1 cellular context compared by ENCODE assay signal in genomic region chr15:41906608-41907007, GRCh38.
TF ChIP-seq lines count a peak whose summit lies in the region.

No MANE protein-coding gene starts in this region.

TF ChIP-seq in H1, 55 proteins besides CTCF, POLR2A, EP300 and RAD21:
- TF ChIP-seq HDAC6 (IDR thresholded peaks at IDR 0.05; ENCODE audit: low read depth, low read length): no peak
- TF ChIP-seq POLR2AphosphoS5 (IDR thresholded peaks at IDR 0.05; ENCODE audit: low read depth, low read length): peak; percentile 31; the same call in 1 of the 2 replicates
